In genomic region chr1:156655904-156656516, GRCh38 we compare ENCODE assay signal across 1 cellular context.
TF ChIP-seq lines count a peak whose summit lies in the region.

No MANE protein-coding gene starts in this region.

TF ChIP-seq in K562, 482 proteins besides CTCF, POLR2A, EP300 and RAD21:
- TF ChIP-seq SMARCA4 (IDR thresholded peaks at IDR 0.05) = no peak
- no peak for TF ChIP-seq MEIS2 (IDR thresholded peaks at IDR 0.05; ENCODE audit: partially characterized antibody)
- peak; percentile 41; the same call in 1 of the 2 replicates for TF ChIP-seq RBFOX2 (IDR thresholded peaks at IDR 0.05; ENCODE audit: low read depth, low read length)
TF ChIP-seq in K562: peak in this region for 1.
